31 cellular contexts compared by ENCODE assay signal in genomic region chr1:147211577-147211976, GRCh38.
"Had no signal": no experiment of that assay in that cellular context is flagged by ENCODE, and none has a peak within 500 bp of the region (broad histone marks: within the 10 kb centered on the region; RNA-seq: fewer than 3 reads in every experiment).

No MANE protein-coding gene starts in this region.

- ATAC-seq: left colon; left lung; lower lobe of right lung; natural killer cell; sciatic nerve; stimulated activated naive B cell treated with anti-CD40 and anti-IgM and Interleukin-4, amounts not matched to agents 10 μg/mL and 1 μg/mL and 100 μg/mL, for 72 hours; stimulated activated naive CD8-positive, alpha-beta T cell treated with anti-CD3 and anti-CD28 coated beads, Interleukin-15, Interleukin-2, amounts not matched to agents 100 U/mL and 50 U/mL, for 24 hours had no signal

- H3K79me2 ChIP-seq: parathyroid adenoma had no signal

- H3K9ac ChIP-seq: neural progenitor cell, parathyroid adenoma had no signal

- H3K4me2 ChIP-seq: neural progenitor cell had no signal

- H3K36me3 ChIP-seq: neural progenitor cell, neutrophil, right atrium auricular region, uterus had no signal

- H3K27me3 Mint-ChIP-seq: naive B cell; stimulated activated naive B cell treated with anti-CD40 and anti-IgM and Interleukin-4, amounts not matched to agents 10 μg/mL and 1 μg/mL and 100 μg/mL, for 72 hours; type B pancreatic cell had no signal

- H3K27ac Mint-ChIP-seq: immature natural killer cell; naive B cell; natural killer cell; neural progenitor cell; stimulated activated naive B cell treated with anti-CD40 and anti-IgM and Interleukin-4, amounts not matched to agents 10 μg/mL and 1 μg/mL and 100 μg/mL, for 72 hours; type B pancreatic cell had no signal

- H3K27me3 ChIP-seq: left lung, neural progenitor cell, neutrophil, right atrium auricular region, stomach, suprapubic skin, tibial artery, uterus had no signal

- H3K4me3 Mint-ChIP-seq: immature natural killer cell; naive B cell; natural killer cell; nephron progenitor cell; neural progenitor cell; stimulated activated naive B cell treated with anti-CD40 and anti-IgM and Interleukin-4, amounts not matched to agents 10 μg/mL and 1 μg/mL and 100 μg/mL, for 72 hours; type B pancreatic cell had no signal

- DNase-seq: hypothalamus; immature natural killer cell; kidney; left colon; left lung; lower lobe of right lung; mammary epithelial cell; mesenchymal stem cell; naive B cell; natural killer cell; nephron progenitor cell; occipital lobe; stimulated activated CD4-positive, alpha-beta T cell treated with anti-CD3 and anti-CD28 coated beads, Interleukin-12 subunit alpha, Interleukin-12 subunit beta, amount 100 ng/mL, for 4 hours; stimulated activated CD4-positive, alpha-beta T cell treated with anti-CD3 and anti-CD28 coated beads, Interleukin-15, amount 100 ng/mL, for 24 hours; stimulated activated CD4-positive, alpha-beta T cell treated with anti-CD3 and anti-CD28 coated beads, Interleukin-2, amount 100 ng/mL, for 24 hours; stimulated activated CD4-positive, alpha-beta T cell treated with anti-CD3 and anti-CD28 coated beads, Interleukin-4, amount 100 ng/mL, for 1 hour; stimulated activated naive B cell treated with anti-CD40 and anti-IgM and Interleukin-4, amounts not matched to agents 10 μg/mL and 1 μg/mL and 100 μg/mL, for 72 hours; stimulated activated naive CD8-positive, alpha-beta T cell treated with anti-CD3 and anti-CD28 coated beads, Interleukin-15, Interleukin-2, amounts not matched to agents 100 U/mL and 50 U/mL, for 24 hours; stomach; tibial artery; uterus had no signal

- FAIRE-seq: islet of Langerhans, kidney had no signal

- H3K4me1 Mint-ChIP-seq: neural progenitor cell had no signal

- H2AFZ ChIP-seq: neural progenitor cell, parathyroid adenoma had no signal

- H3K9me3 Mint-ChIP-seq: immature natural killer cell; naive B cell; natural killer cell; nephron progenitor cell; neural progenitor cell; stimulated activated naive B cell treated with anti-CD40 and anti-IgM and Interleukin-4, amounts not matched to agents 10 μg/mL and 1 μg/mL and 100 μg/mL, for 72 hours; type B pancreatic cell had no signal

- H3K4me3 ChIP-seq: left lung, lower lobe of right lung, neural progenitor cell, right atrium auricular region, skin epidermis, stomach, suprapubic skin, thoracic aorta, tibial artery, uterus had no signal

- H3K9me3 ChIP-seq: left lung, lower lobe of right lung, neutrophil, right atrium auricular region, stomach, suprapubic skin, thoracic aorta, tibial artery, uterus had no signal

- H3K36me3 Mint-ChIP-seq: neural progenitor cell had no signal

- H3K4me1 ChIP-seq: left lung, suprapubic skin, tibial artery, uterus had no signal

- H3K27ac ChIP-seq: left lung, lower lobe of right lung, neural progenitor cell, neutrophil, parathyroid adenoma, right atrium auricular region, skin epidermis, stomach, suprapubic skin, thoracic aorta, tibial artery, uterus had no signal
